ENCODE assay signal across 8 cellular contexts in genomic region chr12:121711925-121712461, GRCh38. TPM values are rescaled to one million over a fixed set of nuclear protein-coding genes. Genes with fewer than 3 reads are reported as not detected.
A peak's percentile ranks its signal among the peaks of the same experiment; 100 is the strongest.
DNase-seq lines count a peak whose midpoint lies in the region; ATAC-seq and TF ChIP-seq lines count a peak whose summit lies in the region.

No MANE protein-coding gene starts in this region.

- peaks cover 4% of the 10 kb centered on the region for H3F3A ChIP-seq in smooth muscle cell (ENCODE audit: low read depth)

- WGBS in smooth muscle cell (ENCODE audit: low lambda C conversion rate), result 10% methylated on average over 20 of the region's 20 CpGs

- no peak for DNase-seq in AG09309 (ENCODE audit: low read depth)
- peak; percentile 20 for DNase-seq in NOMO-1 treated with dmso at 0.1 percent for 144 hours (lab: John Stamatoyannopoulos, UW; ENCODE audit: unreplicated experiment)
- no peak for DNase-seq in brain microvascular endothelial cell
- DNase-seq in iPS-NIHi7 (ENCODE audit: extremely low spot score), result peak; percentile 59
- DNase-seq in smooth muscle cell (lab: John Stamatoyannopoulos, UW; ENCODE audit: unreplicated experiment), result no peak
- no peak for DNase-seq in glomerular visceral epithelial cell (ENCODE audit: extremely low spot score)

- H3K27me3 ChIP-seq in brain microvascular endothelial cell (replicated peaks), result no peaks in the 10 kb centered on the region
- H3K27me3 ChIP-seq in smooth muscle cell (ENCODE audit: low read depth), result no peaks in the 10 kb centered on the region

- peaks cover 19% of the 10 kb centered on the region for H3K79me2 ChIP-seq in smooth muscle cell (ENCODE audit: low read depth)

- H3K27ac ChIP-seq in brain microvascular endothelial cell (peak overlapping the region; percentile 76), smooth muscle cell (ENCODE audit: low read depth) (peak overlapping the region; percentile 79)

- H3K4me2 ChIP-seq in smooth muscle cell, result peak overlapping the region; percentile 99

- no peak for TF ChIP-seq CTCF in AG09309 (IDR thresholded peaks at IDR 0.05; ENCODE audit: control insufficient read depth, insufficient read depth, low read depth, low read length, missing control alignments)
- TF ChIP-seq CTCF in brain microvascular endothelial cell (IDR thresholded peaks at IDR 0.05; ENCODE audit: low read depth, low read length, missing control alignments), result no peak
- no peak for TF ChIP-seq CTCF in smooth muscle cell (IDR thresholded peaks at IDR 0.05; ENCODE audit: borderline replicate concordance, insufficient read depth, poor library complexity, severe bottlenecking)

- peak; percentile 10 for ATAC-seq in GM18861 (IDR thresholded peaks at IDR 0.05; ENCODE audit: unreplicated experiment)
- ATAC-seq in HG03064 (IDR thresholded peaks at IDR 0.05; ENCODE audit: low read depth, unreplicated experiment), result peak; percentile 35

- H4K20me1 ChIP-seq in smooth muscle cell (ENCODE audit: low read depth), result no peaks in the 10 kb centered on the region

- H3K9ac ChIP-seq in smooth muscle cell (ENCODE audit: low read depth), result peak overlapping the region; percentile 90

- H3K4me3 ChIP-seq in AG09309 (ENCODE audit: control insufficient read depth, low read depth, low read length) (peak overlapping the region; percentile 62), brain microvascular endothelial cell (ENCODE audit: low read depth, low read length) (peak overlapping the region; percentile 87), smooth muscle cell (peak overlapping the region; percentile 93)

- H2AFZ ChIP-seq in smooth muscle cell (ENCODE audit: low read depth), result peak overlapping the region; percentile 98

- H3K4me1 ChIP-seq in smooth muscle cell (ENCODE audit: low read depth), result peaks cover 8% of the 10 kb centered on the region

- in situ Hi-C loops in brain microvascular endothelial cell (cut with HindIII; ENCODE audit: low pct_ligation_motif_present, low sequenced_read_pairs), result no loop called here

- H3K36me3 ChIP-seq in brain microvascular endothelial cell (replicated peaks) (no peaks in the 10 kb centered on the region), smooth muscle cell (ENCODE audit: low read depth) (no peaks in the 10 kb centered on the region)

- no peaks in the 10 kb centered on the region for H3K9me3 ChIP-seq in smooth muscle cell (replicated peaks; ENCODE audit: low read depth)

RNA-seq across cellular contexts. Expression of gene TMEM120B, which starts 0.6 kb away (rescaled TPM):
- total RNA-seq in smooth muscle cell, result 5.3 and 6.9 TPM in 2 replicates
- polyA plus RNA-seq in smooth muscle cell, result 7.6 and 7.7 TPM in 2 replicates

RNA-seq across cellular contexts. Expression of gene MORN3, which starts 42.5 kb away (rescaled TPM):
- total RNA-seq in smooth muscle cell, result 0.13 and 0.18 TPM in 2 replicates
- 0.11 and 2.0 TPM in 2 replicates for polyA plus RNA-seq in smooth muscle cell

Comparison
In these comparisons a context has a peak if more than half of its experiments do, and no peak if none do; other contexts are left out.
1. DNase-seq: peak in NOMO-1 treated with dmso at 0.1 percent for 144 hours (single experiment) and iPS-NIHi7 (single experiment); none in AG09309 (single experiment), brain microvascular endothelial cell (single experiment), smooth muscle cell (single experiment) and glomerular visceral epithelial cell (single experiment).
2. Peak in every context shown above with its lines, with median percentiles within 50 percentile points of each other: H3K4me3 ChIP-seq.